8 cellular contexts compared by ENCODE assay signal in the genomic region with DNA sequence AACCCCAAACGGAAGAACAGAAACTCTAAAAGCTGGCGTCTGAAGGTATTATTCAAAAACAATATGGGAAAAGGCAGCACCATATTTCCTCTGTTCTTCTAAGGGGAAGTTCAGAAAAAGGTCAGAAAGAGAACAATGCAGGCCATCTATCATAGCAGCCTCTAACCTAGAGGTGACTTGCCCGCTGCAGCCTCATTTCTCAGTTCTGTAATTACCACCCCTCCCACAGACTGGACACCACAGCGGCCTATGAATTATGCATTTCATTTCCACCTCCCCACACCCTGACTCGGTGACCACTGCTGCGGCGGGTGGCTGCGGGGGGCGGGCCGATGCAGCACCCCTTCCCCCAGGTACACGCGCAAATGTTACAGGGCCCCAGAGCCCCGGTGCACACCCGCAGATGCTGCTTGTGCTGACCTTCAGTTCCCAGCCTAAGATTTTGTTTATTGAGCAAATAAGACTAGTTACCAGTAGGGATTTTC.
A peak's percentile ranks its signal among the peaks of the same experiment; 100 is the strongest.
DNase-seq lines count a peak whose midpoint lies in the region; ATAC-seq and TF ChIP-seq lines count a peak whose summit lies in the region.

No MANE protein-coding gene starts in this region.

- H3K27ac Mint-ChIP-seq in immature natural killer cell = peak overlapping the region; percentile 87 to 94 (median 90)
- H3K27ac Mint-ChIP-seq in type B pancreatic cell = peak overlapping the region; percentile 50

- peak; percentile 86 for ATAC-seq in HG02798 (IDR thresholded peaks at IDR 0.05; ENCODE audit: poor library complexity, unreplicated experiment)

- H3K36me3 Mint-ChIP-seq in immature natural killer cell = peaks cover 0 to 3% (median 3%) of the 10 kb centered on the region in 3 donors
- peaks cover 8% of the 10 kb centered on the region for H3K36me3 Mint-ChIP-seq in type B pancreatic cell

- DNase-seq in SIG-M5 treated with dmso at 0.1 percent for 504 hours (lab: John Stamatoyannopoulos, UW; ENCODE audit: unreplicated experiment) (peak; percentile 73), SIG-M5 (lab: John Stamatoyannopoulos, UW) (no peak), OCI-M1 (lab: John Stamatoyannopoulos, UW) (peak; percentile 3), immature natural killer cell (peak; percentile 45 to 60 (median 48)), type B pancreatic cell (ENCODE audit: extremely low spot score, unreplicated experiment) (no peak), NCI-H2029 treated with DMSO at 0.1 percent for 48 hours (lab: John Stamatoyannopoulos, UW) (no peak), putamen (ENCODE audit: low spot score) (no peak)

- no peak for TF ChIP-seq CTCF in type B pancreatic cell (conservative IDR thresholded peaks at IDR 0.05)

- peak overlapping the region; percentile 48 to 81 (median 75) for H3K4me3 Mint-ChIP-seq in immature natural killer cell
- H3K4me3 Mint-ChIP-seq in type B pancreatic cell = peak overlapping the region; percentile 70

- peaks cover 70 to 83% of the 10 kb centered on the region in 2 donors for H3K4me1 Mint-ChIP-seq in immature natural killer cell
- peaks cover 53% of the 10 kb centered on the region for H3K4me1 Mint-ChIP-seq in type B pancreatic cell (ENCODE audit: unreplicated experiment)

- H3K9me3 Mint-ChIP-seq in immature natural killer cell (no peaks in the 10 kb centered on the region), type B pancreatic cell (no peaks in the 10 kb centered on the region)

- H3K27me3 Mint-ChIP-seq in immature natural killer cell (ENCODE audit: low read depth in 3 of 3) (peaks cover 0 to 7% (median 4%) of the 10 kb centered on the region in 3 donors), type B pancreatic cell (no peaks in the 10 kb centered on the region)

Comparison
In these comparisons a context has a peak if more than half of its experiments do, and no peak if none do; other contexts are left out.
1. DNase-seq: peak in SIG-M5 treated with dmso at 0.1 percent for 504 hours (single experiment), OCI-M1 (single experiment) and immature natural killer cell (3 of 3); none in SIG-M5 (single experiment), type B pancreatic cell (single experiment), NCI-H2029 treated with DMSO at 0.1 percent for 48 hours (single experiment) and putamen (single experiment).